34 cellular contexts compared by ENCODE assay signal in the genomic region with DNA sequence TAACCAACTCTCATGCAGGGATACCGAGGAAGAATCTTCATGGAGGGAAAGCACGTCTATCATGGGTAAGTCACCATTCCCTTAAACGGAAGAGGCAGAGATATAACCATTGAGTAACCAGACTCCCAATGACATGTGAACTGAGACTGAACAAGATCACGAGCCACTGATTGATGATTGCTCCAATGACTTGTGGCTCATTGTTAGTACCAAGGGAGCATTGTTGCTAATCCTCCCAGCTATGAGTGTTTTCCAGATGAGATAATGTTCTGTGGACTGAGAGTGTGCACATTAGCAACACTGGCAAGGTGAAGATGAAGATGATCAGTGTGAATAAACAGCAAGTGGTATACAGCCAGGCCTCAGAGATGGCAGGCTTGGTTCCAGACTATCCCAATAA.
"Had no signal": no experiment of that assay in that cellular context is flagged by ENCODE, and none has a peak within 500 bp of the region (broad histone marks: within the 10 kb centered on the region; RNA-seq: fewer than 3 reads in every experiment).

No MANE protein-coding gene starts in this region.

- H3K27ac Mint-ChIP-seq: activated CD4-positive, alpha-beta memory T cell treated with anti-CD3 and anti-CD28 coated beads for 36 hours; activated CD4-positive, alpha-beta T cell treated with anti-CD3 and anti-CD28 coated beads for 36 hours; activated CD4-positive, alpha-beta T cell treated with anti-CD3 and anti-CD28 coated beads, Interleukin-2, amount 10 ng/mL, durations not matched to agents 24 days and 14 days; activated CD8-positive, alpha-beta memory T cell treated with anti-CD3 and anti-CD28 coated beads, Interleukin-2, amount 10 ng/mL, durations not matched to agents 7 days and 5 days; activated CD8-positive, alpha-beta T cell treated with anti-CD3 and anti-CD28 coated beads, Interleukin-2, amount 10 ng/mL, durations not matched to agents 7 days and 5 days; activated naive CD4-positive, alpha-beta T cell treated with anti-CD3 and anti-CD28 coated beads for 36 hours; activated naive CD4-positive, alpha-beta T cell treated with anti-CD3 and anti-CD28 coated beads, Interleukin-2, amount 50 U/mL, for 24 hours; activated naive CD8-positive, alpha-beta T cell treated with anti-CD3 and anti-CD28 coated beads for 36 hours; activated naive CD8-positive, alpha-beta T cell treated with anti-CD3 and anti-CD28 coated beads, Interleukin-2, amount 50 U/mL, for 24 hours; activated T-helper 1 cell treated with anti-CD3 and anti-CD28 coated beads, Interleukin-12 subunit alpha, Interleukin-12 subunit beta, Interleukin-2, Interleukin-4 antibody, amounts not matched to agents 30 ng/mL and 10 ng/mL and 1 ng/mL, durations not matched to agents 14 hours and 24 hours and 36 hours; activated T-helper 2 cell treated with anti-CD3 and anti-CD28 coated beads, Interferon-gamma antibody, Interleukin-2, Interleukin-4, amounts not matched to agents 10 μg/mL and 5 μg/mL and 100 μg/mL, durations not matched to agents 14 hours and 24 hours and 36 hours; brain had no signal

- H3K27ac ChIP-seq: adrenal gland, breast epithelium, epithelial cell of prostate, foreskin keratinocyte, gastrocnemius medialis had no signal

- H3K9me3 Mint-ChIP-seq: activated CD4-positive, alpha-beta memory T cell treated with anti-CD3 and anti-CD28 coated beads for 36 hours; activated naive CD4-positive, alpha-beta T cell treated with anti-CD3 and anti-CD28 coated beads for 36 hours; activated naive CD4-positive, alpha-beta T cell treated with anti-CD3 and anti-CD28 coated beads, Interleukin-2, amount 50 U/mL, for 24 hours; activated naive CD8-positive, alpha-beta T cell treated with anti-CD3 and anti-CD28 coated beads for 36 hours; activated naive CD8-positive, alpha-beta T cell treated with anti-CD3 and anti-CD28 coated beads, Interleukin-2, amount 50 U/mL, for 24 hours; activated T-helper 1 cell treated with anti-CD3 and anti-CD28 coated beads, Interleukin-12 subunit alpha, Interleukin-12 subunit beta, Interleukin-2, Interleukin-4 antibody, amounts not matched to agents 30 ng/mL and 10 ng/mL and 1 ng/mL, durations not matched to agents 14 hours and 24 hours and 36 hours; activated T-helper 2 cell treated with anti-CD3 and anti-CD28 coated beads, Interferon-gamma antibody, Interleukin-2, Interleukin-4, amounts not matched to agents 10 μg/mL and 5 μg/mL and 100 μg/mL, durations not matched to agents 14 hours and 24 hours and 36 hours; brain; central memory CD8-positive, alpha-beta T cell had no signal

- H3K4me1 ChIP-seq: adrenal gland, breast epithelium, foreskin keratinocyte, gastrocnemius medialis had no signal

- H3K4me1 Mint-ChIP-seq: central memory CD8-positive, alpha-beta T cell had no signal

- H3K9me3 ChIP-seq: adrenal gland, breast epithelium, gastrocnemius medialis had no signal

- H3K27me3 Mint-ChIP-seq: activated CD4-positive, alpha-beta memory T cell treated with anti-CD3 and anti-CD28 coated beads for 36 hours; activated CD4-positive, alpha-beta T cell treated with anti-CD3 and anti-CD28 coated beads for 36 hours; activated naive CD4-positive, alpha-beta T cell treated with anti-CD3 and anti-CD28 coated beads, Interleukin-2, amount 50 U/mL, for 24 hours; activated naive CD8-positive, alpha-beta T cell treated with anti-CD3 and anti-CD28 coated beads for 36 hours; activated naive CD8-positive, alpha-beta T cell treated with anti-CD3 and anti-CD28 coated beads, Interleukin-2, amount 50 U/mL, for 24 hours; central memory CD8-positive, alpha-beta T cell had no signal

- DNase-seq: activated CD4-positive, alpha-beta memory T cell treated with anti-CD3 and anti-CD28 coated beads for 36 hours; activated CD4-positive, alpha-beta T cell treated with anti-CD3 and anti-CD28 coated beads for 36 hours; activated CD4-positive, alpha-beta T cell treated with anti-CD3 and anti-CD28 coated beads, Interleukin-2, amount 10 ng/mL, durations not matched to agents 24 days and 14 days; activated CD4-positive, CD25-positive, alpha-beta regulatory T cell; activated CD4-positive, CD25-positive, alpha-beta regulatory T cell treated with anti-CD3 and anti-CD28 coated beads, Interleukin-2, amount 50 U/mL, for 72 hours; activated CD8-positive, alpha-beta memory T cell treated with anti-CD3 and anti-CD28 coated beads, Interleukin-2, amount 10 ng/mL, durations not matched to agents 7 days and 5 days; activated CD8-positive, alpha-beta memory T cell treated with anti-CD3 and anti-CD28 coated beads, Interleukin-2, amount 50 U/mL, for 4 hours; activated CD8-positive, alpha-beta T cell treated with anti-CD3 and anti-CD28 coated beads, Interleukin-2, amount 10 ng/mL, durations not matched to agents 7 days and 5 days; activated effector memory CD4-positive, alpha-beta T cell treated with anti-CD3 and anti-CD28 coated beads, Interleukin-2, amount 50 U/mL, for 16 hours; activated naive CD4-positive, alpha-beta T cell treated with anti-CD3 and anti-CD28 coated beads for 36 hours; activated naive CD8-positive, alpha-beta T cell treated with anti-CD3 and anti-CD28 coated beads for 36 hours; activated naive CD8-positive, alpha-beta T cell treated with anti-CD3 and anti-CD28 coated beads, Interleukin-2, amount 50 U/mL, for 24 hours; activated T-cell treated with anti-CD3 and anti-CD28 coated beads, Interleukin-2, amount 50 U/mL, for 1 hour; activated T-cell treated with anti-CD3 and anti-CD28 coated beads, Interleukin-2, amount 50 U/mL, for 48 hours; adrenal gland; amygdala; aorta; cortex of kidney; dermis blood vessel endothelial cell; effector CD8-positive, alpha-beta T cell; foreskin keratinocyte; gastrocnemius medialis; T-helper 2 cell had no signal

- H3K4me3 ChIP-seq: adrenal gland, breast epithelium, gastrocnemius medialis had no signal

- ATAC-seq: activated CD4-positive, alpha-beta T cell treated with anti-CD3 and anti-CD28 coated beads for 36 hours; activated CD8-positive, alpha-beta memory T cell treated with anti-CD3 and anti-CD28 coated beads, Interleukin-2, amount 10 ng/mL, durations not matched to agents 7 days and 5 days; activated CD8-positive, alpha-beta T cell treated with anti-CD3 and anti-CD28 coated beads, Interleukin-2, amount 10 ng/mL, durations not matched to agents 7 days and 5 days; activated naive CD8-positive, alpha-beta T cell treated with anti-CD3 and anti-CD28 coated beads, Interleukin-2, amount 50 U/mL, for 24 hours; esophagus mucosa; foreskin keratinocyte; gastrocnemius medialis had no signal

- H3K4me3 Mint-ChIP-seq: activated CD4-positive, alpha-beta memory T cell treated with anti-CD3 and anti-CD28 coated beads for 36 hours; activated CD4-positive, alpha-beta T cell treated with anti-CD3 and anti-CD28 coated beads for 36 hours; activated CD4-positive, alpha-beta T cell treated with anti-CD3 and anti-CD28 coated beads, Interleukin-2, amount 10 ng/mL, durations not matched to agents 24 days and 14 days; activated CD8-positive, alpha-beta memory T cell treated with anti-CD3 and anti-CD28 coated beads, Interleukin-2, amount 10 ng/mL, durations not matched to agents 7 days and 5 days; activated CD8-positive, alpha-beta T cell treated with anti-CD3 and anti-CD28 coated beads, Interleukin-2, amount 10 ng/mL, durations not matched to agents 7 days and 5 days; activated naive CD4-positive, alpha-beta T cell treated with anti-CD3 and anti-CD28 coated beads for 36 hours; activated naive CD4-positive, alpha-beta T cell treated with anti-CD3 and anti-CD28 coated beads, Interleukin-2, amount 50 U/mL, for 24 hours; activated naive CD8-positive, alpha-beta T cell treated with anti-CD3 and anti-CD28 coated beads for 36 hours; activated naive CD8-positive, alpha-beta T cell treated with anti-CD3 and anti-CD28 coated beads, Interleukin-2, amount 50 U/mL, for 24 hours; activated T-helper 1 cell treated with anti-CD3 and anti-CD28 coated beads, Interleukin-12 subunit alpha, Interleukin-12 subunit beta, Interleukin-2, Interleukin-4 antibody, amounts not matched to agents 30 ng/mL and 10 ng/mL and 1 ng/mL, durations not matched to agents 14 hours and 24 hours and 36 hours; brain; central memory CD8-positive, alpha-beta T cell had no signal

- H3K36me3 ChIP-seq: adrenal gland, breast epithelium, gastrocnemius medialis had no signal

- H3K36me3 Mint-ChIP-seq: activated CD4-positive, alpha-beta memory T cell treated with anti-CD3 and anti-CD28 coated beads for 36 hours; activated naive CD4-positive, alpha-beta T cell treated with anti-CD3 and anti-CD28 coated beads, Interleukin-2, amount 50 U/mL, for 24 hours; activated naive CD8-positive, alpha-beta T cell treated with anti-CD3 and anti-CD28 coated beads for 36 hours; brain had no signal

- FAIRE-seq: colon, endometrium, endothelial cell of umbilical vein had no signal

- H3K27me3 ChIP-seq: adrenal gland, breast epithelium, foreskin keratinocyte, gastrocnemius medialis had no signal
